ENCODE assay signal across 8 cellular contexts in the genomic region with DNA sequence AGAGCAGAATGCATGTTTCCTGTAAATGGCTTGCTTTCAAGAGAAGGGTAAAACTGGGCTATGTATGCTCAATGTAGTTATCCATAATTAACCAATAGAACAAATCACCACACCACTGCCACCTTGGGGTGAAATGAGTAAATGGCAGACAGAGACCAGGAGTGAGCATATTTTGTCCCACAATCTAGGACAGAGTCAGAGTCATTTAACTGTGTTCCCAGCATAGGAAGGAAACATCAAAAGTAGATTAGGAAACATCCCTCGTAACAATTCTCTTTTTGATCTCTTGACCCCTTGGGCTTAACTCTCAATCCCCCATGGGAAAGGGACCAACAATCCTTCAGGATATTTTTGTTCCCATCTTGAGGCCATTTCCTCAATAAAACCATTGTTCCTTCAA.
DNase-seq lines count a peak whose midpoint lies in the region; ATAC-seq and TF ChIP-seq lines count a peak whose summit lies in the region.

No MANE protein-coding gene starts in this region.

- 4 to 21% methylated on average over 1 of the region's 1 CpG for WGBS in heart right ventricle, 2 donors

- H3K4me1 ChIP-seq in heart right ventricle (peaks cover 0 to 60% (median 33%) of the 10 kb centered on the region in 9 donors), gastrocnemius medialis (peaks cover 14 to 31% of the 10 kb centered on the region in 2 donors)

- H3K27me3 ChIP-seq in heart right ventricle (no peaks in the 10 kb centered on the region), gastrocnemius medialis (no peaks in the 10 kb centered on the region)

- H3K36me3 ChIP-seq in heart right ventricle (no peaks in the 10 kb centered on the region), gastrocnemius medialis (no peaks in the 10 kb centered on the region)

- TF ChIP-seq CTCF in heart right ventricle (IDR thresholded peaks at IDR 0.05), result peak; percentile 59 to 83 (median 71)
- peak; percentile 32 to 58 (median 42) for TF ChIP-seq CTCF in gastrocnemius medialis (IDR thresholded peaks at IDR 0.05 in 4 of 5, conservative IDR thresholded peaks at IDR 0.05 in 1 of 5)

- in situ Hi-C loops in gastrocnemius medialis (cut with MboI; ENCODE audit: low sequenced_read_pairs in 4 of 4), result loop anchor here in 3 of 4 donors (5.0 to 25.0 kb wide), 4 partner anchors 116 to 352 kb away; partner anchors contain the start of gene LHFPL6 (in 1 of the 3)

- no peak for TF ChIP-seq POLR2A in gastrocnemius medialis (IDR thresholded peaks at IDR 0.05)

- DNase-seq in COLO829 (ENCODE audit: low spot score) (peak; percentile 63), NCI-H446 treated with DMSO at 0.1 percent for 48 hours (lab: John Stamatoyannopoulos, UW) (peak; percentile 36), heart right ventricle (peak in 1 of 2 donors; percentile 69), gastrocnemius medialis (no peak), T1000 (lab: John Stamatoyannopoulos, UW) (no peak)
- DNase-seq in activated T-helper 9 cell treated with anti-CD3 and anti-CD28 coated beads, Interleukin-2, amount 50 U/mL, for 16 hours (ENCODE audit: low read depth), result peak; percentile 1

- peaks cover 0 to 6% (median 0%) of the 10 kb centered on the region in 11 donors for H3K9me3 ChIP-seq in heart right ventricle
- H3K9me3 ChIP-seq in gastrocnemius medialis, result no peaks in the 10 kb centered on the region

- H3K27ac ChIP-seq in heart right ventricle (peak overlapping the region in 5 of 10 donors; percentile 16 to 87 (median 67)), gastrocnemius medialis (peak overlapping the region in 1 of 4 donors; percentile 13)

- intact Hi-C loops in heart right ventricle (cut with DNase I), result loop anchor here (1.0 to 10.0 kb wide), 13 partner anchors 116 to 352 kb away; partner anchors contain the start of gene LHFPL6 (in 1 of the 10)
- intact Hi-C loops in gastrocnemius medialis (cut with DNase I; ENCODE audit: low total_unique reads), result loop anchor here (2.0 to 5.0 kb wide), 2 partner anchors 118 to 349 kb away; no protein-coding TSS in a partner anchor

- no peak overlapping the region for H3K4me3 ChIP-seq in heart right ventricle
- H3K4me3 ChIP-seq in gastrocnemius medialis, result no peak overlapping the region

- ATAC-seq in GM18907 (IDR thresholded peaks at IDR 0.05; ENCODE audit: unreplicated experiment) (peak; percentile 86), HG03175 (IDR thresholded peaks at IDR 0.05; ENCODE audit: unreplicated experiment) (peak; percentile 88), heart right ventricle (peak; percentile 84 to 94 (median 88)), gastrocnemius medialis (peak; percentile 68 to 76)

Comparison
In these comparisons a context has a peak if more than half of its experiments do, and no peak if none do; other contexts are left out.
1. DNase-seq: peak in COLO829 (single experiment), NCI-H446 treated with DMSO at 0.1 percent for 48 hours (single experiment) and activated T-helper 9 cell treated with anti-CD3 and anti-CD28 coated beads, Interleukin-2, amount 50 U/mL, for 16 hours (single experiment); none in gastrocnemius medialis (0 of 2) and T1000 (single experiment).
2. Peak in every context shown above with its lines, with median percentiles within 50 percentile points of each other: ATAC-seq.